27 cellular contexts compared by ENCODE assay signal in genomic region chr3:140597364-140597763, GRCh38.
"Had no signal": no experiment of that assay in that cellular context is flagged by ENCODE, and none has a peak within 500 bp of the region (broad histone marks: within the 10 kb centered on the region; RNA-seq: fewer than 3 reads in every experiment).

No MANE protein-coding gene starts in this region.

- DNase-seq: islet precursor cell; mesendoderm; naive B cell; natural killer cell; nephron progenitor cell; occipital lobe; psoas muscle; stimulated activated CD4-positive, alpha-beta T cell treated with anti-CD3 and anti-CD28 coated beads, Interleukin-12 subunit alpha, Interleukin-12 subunit beta, amount 100 ng/mL, for 4 hours; stimulated activated CD4-positive, alpha-beta T cell treated with anti-CD3 and anti-CD28 coated beads, Interleukin-15, amount 100 ng/mL, for 24 hours; stimulated activated CD4-positive, alpha-beta T cell treated with anti-CD3 and anti-CD28 coated beads, Interleukin-2, amount 100 ng/mL, for 24 hours; stimulated activated CD4-positive, alpha-beta T cell treated with anti-CD3 and anti-CD28 coated beads, Interleukin-4, amount 100 ng/mL, for 1 hour; stimulated activated naive B cell treated with anti-CD40 and anti-IgM and Interleukin-4, amounts not matched to agents 10 μg/mL and 1 μg/mL and 100 μg/mL, for 72 hours; stimulated activated naive CD8-positive, alpha-beta T cell treated with anti-CD3 and anti-CD28 coated beads, Interleukin-15, Interleukin-2, amounts not matched to agents 100 U/mL and 50 U/mL, for 24 hours; stomach; thyroid gland; transverse colon; upper lobe of left lung had no signal

- H3K36me3 ChIP-seq: neural progenitor cell, neutrophil, stomach, thyroid gland, transverse colon, upper lobe of left lung, vagina had no signal

- H3K4me3 ChIP-seq: hepatocyte, lung, neural progenitor cell, psoas muscle, skin epidermis, stomach, testis, thyroid gland, transverse colon, upper lobe of left lung, vagina had no signal

- ATAC-seq: left lobe of liver; natural killer cell; psoas muscle; sciatic nerve; stimulated activated naive B cell treated with anti-CD40 and anti-IgM and Interleukin-4, amounts not matched to agents 10 μg/mL and 1 μg/mL and 100 μg/mL, for 72 hours; stimulated activated naive CD8-positive, alpha-beta T cell treated with anti-CD3 and anti-CD28 coated beads, Interleukin-15, Interleukin-2, amounts not matched to agents 100 U/mL and 50 U/mL, for 24 hours had no signal

- H3K27ac ChIP-seq: hepatocyte, neural progenitor cell, neutrophil, parathyroid adenoma, psoas muscle, skin epidermis, stomach, thyroid gland, transverse colon, upper lobe of left lung, vagina had no signal

- H3K4me1 ChIP-seq: neural progenitor cell, parathyroid adenoma, psoas muscle, stomach, transverse colon, upper lobe of left lung, vagina had no signal

- H3K27me3 ChIP-seq: hepatocyte, neural progenitor cell, neutrophil, stomach, testis, thyroid gland, transverse colon, upper lobe of left lung, vagina had no signal

- H3K9ac ChIP-seq: neural progenitor cell, parathyroid adenoma had no signal

- H3K9me3 ChIP-seq: neutrophil, psoas muscle, stomach, testis, thyroid gland, transverse colon, upper lobe of left lung, vagina had no signal
